19 cellular contexts compared by ENCODE assay signal in the genomic region with DNA sequence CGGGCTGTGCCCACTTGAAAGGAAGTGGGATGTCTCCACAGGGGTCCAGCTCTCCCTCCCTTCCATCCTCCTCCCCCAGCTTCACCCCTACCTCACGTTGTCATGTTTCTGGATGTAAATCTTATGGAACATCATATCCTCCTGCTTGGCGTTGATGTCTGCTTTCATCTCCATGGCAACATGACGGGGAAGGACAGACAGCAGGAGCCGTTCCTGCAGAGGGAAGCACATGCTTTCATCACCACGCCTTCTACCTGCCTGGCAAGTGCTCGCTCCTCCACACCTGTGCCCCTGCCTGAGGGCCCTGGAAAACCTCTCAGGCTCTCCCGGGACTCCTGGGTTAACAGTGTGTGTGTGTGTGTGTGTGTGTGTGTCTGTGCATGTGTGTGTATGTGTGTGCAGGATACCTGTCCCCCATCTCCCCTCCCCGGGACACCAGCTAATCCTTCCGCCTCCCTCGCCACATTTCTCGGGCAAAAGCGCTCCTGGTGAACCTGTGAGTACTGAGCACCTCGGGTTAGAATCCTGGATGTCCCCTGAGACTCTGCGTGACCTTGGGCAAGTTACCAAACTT.
A peak's percentile ranks its signal among the peaks of the same experiment; 100 is the strongest.
DNase-seq lines count a peak whose midpoint lies in the region; ATAC-seq and TF ChIP-seq lines count a peak whose summit lies in the region.
"Had no signal": no experiment of that assay in that cellular context is flagged by ENCODE, and none has a peak within 500 bp of the region (broad histone marks: within the 10 kb centered on the region; RNA-seq: fewer than 3 reads in every experiment).

No MANE protein-coding gene starts in this region.

- H3K27ac ChIP-seq in gastroesophageal sphincter, result peak overlapping the region in 3 of 4 donors; percentile 78 to 86 (median 80)
- no peak overlapping the region for H3K27ac ChIP-seq in CD8-positive, alpha-beta T cell (ENCODE audit: low read depth, low read length)
- H3K27ac ChIP-seq: Peyer's patch, right lobe of liver, tibial nerve had no signal

- CTCF ChIA-PET in CD8-positive, alpha-beta T cell (lab: Charles Lee), result interaction anchor here (0.5 kb wide), 1 partner anchor 175 kb away, joined by 4 read pairs; no protein-coding TSS in a partner anchor

- ATAC-seq in gastroesophageal sphincter, result no peak
- no peak for ATAC-seq in CD8-positive, alpha-beta T cell

- 50 to 73% methylated on average over 1 to 11 of the region's 15 CpGs for WGBS in gastroesophageal sphincter (ENCODE audit: low coverage in 1 of 2), 2 donors

- peaks cover 0 to 100% (median 34%) of the 10 kb centered on the region in 3 donors for H3K4me1 ChIP-seq in gastroesophageal sphincter
- H3K4me1 ChIP-seq in CD8-positive, alpha-beta T cell (ENCODE audit: insufficient read depth, low read length), result no peaks in the 10 kb centered on the region
- H3K4me1 ChIP-seq: Peyer's patch, right lobe of liver had no signal

- DNase-seq in NCI-H2196 (lab: John Stamatoyannopoulos, UW; ENCODE audit: unreplicated experiment), result peak; percentile 32
- no peak for DNase-seq in NCI-H2196 treated with DMSO at 0.1 percent for 48 hours (lab: John Stamatoyannopoulos, UW; ENCODE audit: unreplicated experiment)
- peak; percentile 68 for DNase-seq in NCI-H2171 treated with DMSO at 0.1 percent for 48 hours (lab: John Stamatoyannopoulos, UW)
- no peak for DNase-seq in type B pancreatic cell (ENCODE audit: extremely low spot score, unreplicated experiment)
- DNase-seq in HPDE6-E6E7 (ENCODE audit: extremely low spot score), result no peak
- DNase-seq in CD8-positive, alpha-beta T cell, result no peak
- no peak for DNase-seq in stimulated activated CD4-positive, alpha-beta T cell treated with anti-CD3 and anti-CD28 coated beads, Interleukin-4, amount 100 ng/mL, for 24 hours
- DNase-seq: CD4-positive, alpha-beta T cell; GDM1; NCI-H1092 treated with DMSO at 0.1 percent for 48 hours; NCI-H526 treated with DMSO at 0.1 percent for 48 hours; right lobe of liver; stimulated activated CD4-positive, alpha-beta T cell treated with anti-CD3 and anti-CD28 coated beads, Interleukin-4, amount 100 ng/mL, for 1 hour; T-helper 1 cell had no signal

- POLR2A ChIA-PET in CD8-positive, alpha-beta T cell (lab: Charles Lee), result no interaction called here

- no peak for TF ChIP-seq EP300 in gastroesophageal sphincter (IDR thresholded peaks at IDR 0.05)

- TF ChIP-seq CTCF in gastroesophageal sphincter (IDR thresholded peaks at IDR 0.05) (no peak), type B pancreatic cell (conservative IDR thresholded peaks at IDR 0.05) (no peak)
- TF ChIP-seq CTCF in CD8-positive, alpha-beta T cell (IDR thresholded peaks at IDR 0.05), result no peak

- H3K4me3 Mint-ChIP-seq in type B pancreatic cell, result no peak overlapping the region
- no peak overlapping the region for H3K4me3 Mint-ChIP-seq in CD8-positive, alpha-beta T cell
- H3K4me3 Mint-ChIP-seq: CD4-positive, alpha-beta T cell; dendritic cell treated with granulocyte-macrophage colony-stimulating factor and Interleukin-4, amounts not matched to agents 40 ng/mL and 50 ng/mL, for 4 days; mesothelial cell of epicardium had no signal

- H3K9me3 Mint-ChIP-seq in type B pancreatic cell, result no peaks in the 10 kb centered on the region
- no peaks in the 10 kb centered on the region for H3K9me3 Mint-ChIP-seq in CD8-positive, alpha-beta T cell
- H3K9me3 Mint-ChIP-seq: CD4-positive, alpha-beta T cell; dendritic cell treated with granulocyte-macrophage colony-stimulating factor and Interleukin-4, amounts not matched to agents 40 ng/mL and 50 ng/mL, for 4 days; mesothelial cell of epicardium had no signal

- no peaks in the 10 kb centered on the region for H3K36me3 Mint-ChIP-seq in type B pancreatic cell
- H3K36me3 Mint-ChIP-seq in CD8-positive, alpha-beta T cell, result no peaks in the 10 kb centered on the region
- H3K36me3 Mint-ChIP-seq: mesothelial cell of epicardium had no signal

- H3K36me3 ChIP-seq in gastroesophageal sphincter, result no peaks in the 10 kb centered on the region
- H3K36me3 ChIP-seq in CD8-positive, alpha-beta T cell (ENCODE audit: insufficient read depth, low read length), result no peaks in the 10 kb centered on the region
- H3K36me3 ChIP-seq: Peyer's patch, right lobe of liver, tibial nerve had no signal

- H3K27ac Mint-ChIP-seq in type B pancreatic cell, result peak overlapping the region; percentile 81
- no peak overlapping the region for H3K27ac Mint-ChIP-seq in CD8-positive, alpha-beta T cell
- H3K27ac Mint-ChIP-seq: CD4-positive, alpha-beta T cell; dendritic cell treated with granulocyte-macrophage colony-stimulating factor and Interleukin-4, amounts not matched to agents 40 ng/mL and 50 ng/mL, for 4 days; mesothelial cell of epicardium had no signal

- peaks cover 8% of the 10 kb centered on the region for H3K27me3 Mint-ChIP-seq in type B pancreatic cell
- H3K27me3 Mint-ChIP-seq in CD8-positive, alpha-beta T cell (ENCODE audit: low read depth), result peaks cover 37% of the 10 kb centered on the region

- H3K4me3 ChIP-seq in gastroesophageal sphincter, result no peak overlapping the region
- no peak overlapping the region for H3K4me3 ChIP-seq in CD8-positive, alpha-beta T cell (ENCODE audit: low read depth, low read length)
- H3K4me3 ChIP-seq: Peyer's patch, right lobe of liver, tibial nerve had no signal

- intact Hi-C loops in CD8-positive, alpha-beta T cell (cut with DNase I, micrococcal nuclease), result no loop called here

- no peaks in the 10 kb centered on the region for H3K27me3 ChIP-seq in gastroesophageal sphincter
- no peaks in the 10 kb centered on the region for H3K27me3 ChIP-seq in CD8-positive, alpha-beta T cell (ENCODE audit: insufficient read depth, low read length)
- H3K27me3 ChIP-seq: Peyer's patch, right lobe of liver, tibial nerve had no signal

- no peaks in the 10 kb centered on the region for H3K9me3 ChIP-seq in gastroesophageal sphincter
- H3K9me3 ChIP-seq in CD8-positive, alpha-beta T cell (ENCODE audit: low read length), result no peaks in the 10 kb centered on the region
- H3K9me3 ChIP-seq: Peyer's patch, right lobe of liver, tibial nerve had no signal

- H3K4me1 Mint-ChIP-seq in type B pancreatic cell (ENCODE audit: unreplicated experiment), result peaks cover 34% of the 10 kb centered on the region
- H3K4me1 Mint-ChIP-seq in CD8-positive, alpha-beta T cell (ENCODE audit: low read depth), result no peaks in the 10 kb centered on the region

- no peak for TF ChIP-seq POLR2A in gastroesophageal sphincter (IDR thresholded peaks at IDR 0.05)

Comparison
In these comparisons a context has a peak if more than half of its experiments do, and no peak if none do; other contexts are left out.
1. DNase-seq: peak in NCI-H2196 (single experiment) and NCI-H2171 treated with DMSO at 0.1 percent for 48 hours (single experiment); none in NCI-H2196 treated with DMSO at 0.1 percent for 48 hours (single experiment), type B pancreatic cell (single experiment), HPDE6-E6E7 (single experiment), CD8-positive, alpha-beta T cell (0 of 7) and stimulated activated CD4-positive, alpha-beta T cell treated with anti-CD3 and anti-CD28 coated beads, Interleukin-4, amount 100 ng/mL, for 24 hours (single experiment).